14 cellular contexts compared by ENCODE assay signal in the genomic region with DNA sequence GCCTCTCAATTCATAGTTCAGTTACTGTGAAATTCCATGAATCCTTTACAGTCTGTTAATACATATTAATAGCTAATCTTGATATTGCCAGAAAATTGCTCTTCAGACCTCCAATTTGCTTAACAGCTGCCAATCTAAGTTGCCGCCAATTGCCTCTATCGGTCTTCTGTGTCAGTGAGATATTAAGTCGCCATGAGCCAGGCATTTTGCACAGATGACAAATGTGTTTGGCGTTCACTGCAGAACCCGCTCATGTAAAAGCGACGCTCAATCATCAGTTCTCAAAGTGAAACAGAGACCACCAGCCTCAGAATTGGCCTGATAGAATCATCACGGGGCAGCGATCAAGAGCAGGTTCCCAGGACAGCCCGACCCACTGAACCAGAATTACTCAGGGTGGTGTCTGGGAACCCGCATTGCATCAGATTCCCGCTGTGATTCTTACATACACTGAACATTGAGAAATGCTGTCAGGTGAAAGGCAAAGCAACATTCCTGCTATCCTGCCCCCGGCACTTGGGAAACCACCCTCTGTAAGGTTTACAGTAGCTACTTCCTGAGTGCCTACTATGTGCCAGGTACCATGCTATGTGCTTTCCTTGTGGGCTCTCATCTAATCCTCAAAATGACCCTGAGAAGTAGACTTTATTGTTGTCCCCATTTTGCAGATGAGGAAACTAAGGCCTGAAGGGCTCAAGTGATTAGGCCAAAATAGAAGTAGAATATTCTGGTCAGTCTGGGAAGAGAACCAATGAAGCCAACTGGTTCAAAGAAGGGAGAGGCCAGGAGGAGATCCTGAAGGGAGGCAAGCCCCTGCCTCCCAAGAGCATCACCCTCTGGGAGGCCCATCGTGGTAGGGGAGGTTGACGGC.
DNase-seq lines count a peak whose midpoint lies in the region; ATAC-seq, FAIRE-seq and TF ChIP-seq lines count a peak whose summit lies in the region.
"Had no signal": no experiment of that assay in that cellular context is flagged by ENCODE, and none has a peak within 500 bp of the region (broad histone marks: within the 10 kb centered on the region; RNA-seq: fewer than 3 reads in every experiment).

No MANE protein-coding gene starts in this region.

- TF ChIP-seq RAD21 in K562 (CRISPR knock-in tag; conservative IDR thresholded peaks at IDR 0.05 in 1 of 2, IDR thresholded peaks at IDR 0.05 in 1 of 2): no peak

- H3K4me3 ChIP-seq in right atrium auricular region: no peak overlapping the region
- no peak overlapping the region for H3K4me3 ChIP-seq in K562
- H3K4me3 ChIP-seq in pancreas: no peak overlapping the region
- H3K4me3 ChIP-seq: SJSA1, upper lobe of left lung had no signal

- no peak overlapping the region for H3K9ac ChIP-seq in K562 (ENCODE audit: insufficient read depth in 1 of 2, low read depth in 2 of 2, low read length in 2 of 2)

- H2AFZ ChIP-seq in K562 (ENCODE audit: low read depth, low read length): no peak overlapping the region

- H3K36me3 ChIP-seq in right atrium auricular region (no peaks in the 10 kb centered on the region), K562 (ENCODE audit: control insufficient read depth, insufficient read depth, low read length) (no peaks in the 10 kb centered on the region), pancreas (no peaks in the 10 kb centered on the region)
- H3K36me3 ChIP-seq: SJSA1, upper lobe of left lung had no signal

- no peaks in the 10 kb centered on the region for H3K9me3 ChIP-seq in right atrium auricular region
- no peaks in the 10 kb centered on the region for H3K9me3 ChIP-seq in K562 (replicated peaks; ENCODE audit: control insufficient read depth, insufficient read depth, low read depth, low read length)
- H3K9me3 ChIP-seq in pancreas: no peaks in the 10 kb centered on the region
- H3K9me3 ChIP-seq: SJSA1, upper lobe of left lung had no signal

- no peak for FAIRE-seq in K562 (lab: Jason Lieb, UNC)
- FAIRE-seq in pancreas (lab: Jason Lieb, UNC): no peak
- FAIRE-seq: endothelial cell of umbilical vein had no signal

- no TSS peak for BruUV-seq in K562 (replicated peaks; lab: Mats Ljungman, UMichigan)

- POLR2A ChIA-PET in K562 (lab: Yijun Ruan, JAX): interaction anchor here (0.8 kb wide), 1 partner anchor 22 kb away, joined by 3 read pairs; no protein-coding TSS in a partner anchor

- peaks cover 2% of the 10 kb centered on the region; the same call in 1 of the 3 replicates for H3K79me2 ChIP-seq in K562 (ENCODE audit: control insufficient read depth, insufficient read depth, low read length)

- H3K27me3 Mint-ChIP-seq in nephron progenitor cell (ENCODE audit: low read depth, poor library complexity): peaks cover 3% of the 10 kb centered on the region
- H3K27me3 Mint-ChIP-seq: naive thymus-derived CD4-positive, alpha-beta T cell had no signal

- peak overlapping the region; percentile 71 for H3K27ac Mint-ChIP-seq in nephron progenitor cell

- H3K27ac ChIP-seq in right atrium auricular region (peak overlapping the region; percentile 59 to 77), K562 (ENCODE audit: extremely low read depth, low read depth, low read length) (no peak overlapping the region), pancreas (no peak overlapping the region)
- H3K27ac ChIP-seq: SJSA1 had no signal

- H3K4me3 Mint-ChIP-seq in nephron progenitor cell: no peak overlapping the region

- H3K4me1 ChIP-seq in right atrium auricular region (peaks cover 0 to 18% of the 10 kb centered on the region in 2 donors), K562 (replicated peaks in 1 of 2; ENCODE audit: control insufficient read depth in 2 of 2, insufficient read depth in 2 of 2, low read length in 2 of 2) (peaks cover 0 to 7% of the 10 kb centered on the region in 2 experiments; a peak in 2 of 5 replicates), pancreas (no peaks in the 10 kb centered on the region)
- H3K4me1 ChIP-seq: SJSA1 had no signal

- DNase-seq in right atrium auricular region (ENCODE audit: low spot score) (no peak), cardiac septum (ENCODE audit: low spot score) (no peak), K562 (ENCODE audit: extremely low read depth in 1 of 4, low spot score in 3 of 4) (no peak), nephron progenitor cell (no peak), pancreas (no peak), HT-29 (ENCODE audit: low spot score) (no peak)
- DNase-seq in stimulated activated CD4-positive, alpha-beta T cell treated with anti-CD3 and anti-CD28 coated beads, Interleukin-4, amount 100 ng/mL, for 4 hours: no peak
- DNase-seq: activated T-cell treated with anti-CD3 and anti-CD28 coated beads, Interleukin-2, amount 50 U/mL, for 1 hour; DMS53; naive thymus-derived CD4-positive, alpha-beta T cell; upper lobe of left lung had no signal

- no peaks in the 10 kb centered on the region for H3K27me3 ChIP-seq in right atrium auricular region
- H3K27me3 ChIP-seq in K562 (ENCODE audit: control insufficient read depth in 2 of 2, insufficient read depth in 2 of 2, low read length in 2 of 2): no peaks in the 10 kb centered on the region
- no peaks in the 10 kb centered on the region for H3K27me3 ChIP-seq in pancreas
- H3K27me3 ChIP-seq: SJSA1, upper lobe of left lung had no signal

- in situ Hi-C loops in K562 (cut with MboI): no loop called here

- TF ChIP-seq POLR2A in K562 (conservative IDR thresholded peaks at IDR 0.05): no peak

- intact Hi-C loops in cardiac septum (cut with DNase I): loop anchor here (5.0 kb wide), 1 partner anchor 59 kb away; no protein-coding TSS in a partner anchor
- intact Hi-C loops in K562 (cut with micrococcal nuclease): no loop called here
- intact Hi-C loops in pancreas (cut with DNase I): no loop called here

- H3K36me3 Mint-ChIP-seq in nephron progenitor cell (ENCODE audit: low read depth): no peaks in the 10 kb centered on the region

- H3K9me1 ChIP-seq in K562 (ENCODE audit: control insufficient read depth, insufficient read depth, low read length): no peaks in the 10 kb centered on the region

- ATAC-seq in K562: no peak
- no peak for ATAC-seq in pancreas
- ATAC-seq in GM19452 (IDR thresholded peaks at IDR 0.05; ENCODE audit: unreplicated experiment): no peak

- TF ChIP-seq CTCF in right atrium auricular region (IDR thresholded peaks at IDR 0.05) (no peak), K562 (IDR thresholded peaks at IDR 0.05 in 2 of 3, conservative IDR thresholded peaks at IDR 0.05 in 1 of 3; ENCODE audit: insufficient read depth in 2 of 3, low read depth in 1 of 3, low read length in 3 of 3) (no peak), nephron progenitor cell (IDR thresholded peaks at IDR 0.05) (no peak), pancreas (IDR thresholded peaks at IDR 0.05) (no peak)

- no peak overlapping the region for H3K4me2 ChIP-seq in K562 (ENCODE audit: insufficient read depth, low read length)

- peaks cover 72% of the 10 kb centered on the region for H3K4me1 Mint-ChIP-seq in nephron progenitor cell

- CTCF ChIA-PET in K562 (lab: Yijun Ruan, JAX; ENCODE audit: low intra/inter-chr PET ratio): no interaction called here

- TF ChIP-seq EP300 in K562 (IDR thresholded peaks at IDR 0.05; ENCODE audit: low read length): no peak

- peaks cover 3% of the 10 kb centered on the region for H3K9me3 Mint-ChIP-seq in nephron progenitor cell

- no peaks in the 10 kb centered on the region; the same call in 1 of the 2 replicates for H4K20me1 ChIP-seq in K562 (replicated peaks; ENCODE audit: control insufficient read depth, insufficient read depth, low read length)

- 92% methylated on average over 15 of the region's 15 CpGs for WGBS in K562 (ENCODE audit: insufficient coverage, low coverage, missing lambda C conversion rate)
- 80 to 87% methylated on average over 15 of the region's 15 CpGs for WGBS in pancreas, 2 donors

TF ChIP-seq in K562, 482 proteins besides CTCF, POLR2A, EP300 and RAD21:
- TF ChIP-seq ZBTB33 (CRISPR knock-in tag; IDR thresholded peaks at IDR 0.05) (0 out of 2 replicates have a peak, but pooled peaks have one; percentile 30), KDM1A (IDR thresholded peaks at IDR 0.05) (peak; percentile 42 to 46; a peak in 2 of 4 replicates), NR4A1 (CRISPR knock-in tag; IDR thresholded peaks at IDR 0.05) (no peak), NR4A1 (tag; IDR thresholded peaks at IDR 0.05) (no peak), RBM25 (IDR thresholded peaks at IDR 0.05; ENCODE audit: low read depth, low read length, severe bottlenecking) (peak; percentile 59), ADNP (tag; IDR thresholded peaks at IDR 0.05) (peak; percentile 77), CREB3L1 (IDR thresholded peaks at IDR 0.05; ENCODE audit: borderline replicate concordance, low read depth) (no peak), BCOR (IDR thresholded peaks at IDR 0.05) (peak; percentile 72; the same call in 1 of the 2 replicates), CBX1 (IDR thresholded peaks at IDR 0.05; ENCODE audit: low read depth) (0 out of 2 replicates have a peak, but pooled peaks have one; percentile 38)

Comparison
In these comparisons a context has a peak if more than half of its experiments do, and no peak if none do; other contexts are left out.
1. H3K27ac ChIP-seq: peak in right atrium auricular region (2 of 2); none in K562 (single experiment) and pancreas (0 of 4).